Comparison of ENCODE assay signal across 8 cellular contexts in the genomic region with DNA sequence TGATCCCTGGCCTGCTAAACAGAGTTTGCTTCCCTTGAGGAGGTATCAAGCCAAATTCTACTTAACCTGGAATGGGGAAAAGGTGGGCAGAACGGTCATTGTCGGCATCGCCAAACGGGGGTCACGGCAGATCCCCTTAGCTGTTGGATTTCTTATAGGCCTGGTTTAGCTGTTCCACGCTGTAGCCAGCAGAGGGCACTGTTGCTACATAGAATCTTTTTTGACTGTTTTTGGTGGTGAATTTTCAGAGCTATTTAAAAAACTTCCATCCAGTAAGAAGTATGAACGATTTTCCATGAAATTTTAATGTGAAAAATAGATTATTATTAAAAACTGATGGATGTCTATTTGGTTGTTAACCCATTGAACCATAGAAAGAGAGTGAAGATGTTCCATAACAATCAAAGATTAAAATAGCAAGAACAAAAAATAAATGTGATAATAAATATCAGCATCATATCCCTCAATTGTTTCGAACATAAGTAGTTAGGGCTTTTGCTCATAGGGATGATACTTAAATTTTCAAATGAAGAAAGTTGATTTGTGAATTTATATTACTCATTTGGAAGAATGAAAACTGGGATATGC. TPM values are rescaled to one million over a fixed set of nuclear protein-coding genes. Genes with fewer than 3 reads are reported as not detected.
DNase-seq lines count a peak whose midpoint lies in the region; ATAC-seq lines count a peak whose summit lies in the region.

No MANE protein-coding gene starts in this region.

- peaks cover 3 to 6% of the 10 kb centered on the region in 2 donors for H3K27me3 Mint-ChIP-seq in CD4-positive, alpha-beta memory T cell
- H3K27me3 Mint-ChIP-seq in activated T-helper 2 cell treated with anti-CD3 and anti-CD28 coated beads, Interferon-gamma antibody, Interleukin-2, Interleukin-4, amounts not matched to agents 10 μg/mL and 5 μg/mL and 100 μg/mL, durations not matched to agents 14 hours and 24 hours and 36 hours (ENCODE audit: low read depth): peaks cover 12% of the 10 kb centered on the region

- no peaks in the 10 kb centered on the region for H3K9me3 ChIP-seq in CD4-positive, alpha-beta memory T cell (ENCODE audit: control insufficient read depth in 1 of 2, low read length in 2 of 2)

- peak; percentile 50 for ATAC-seq in GM18909 (IDR thresholded peaks at IDR 0.05; ENCODE audit: poor library complexity, unreplicated experiment)
- peak in 1 of 2 donors; percentile 42 for ATAC-seq in left cardiac atrium
- no peak for ATAC-seq in GM19463 (IDR thresholded peaks at IDR 0.05; ENCODE audit: unreplicated experiment)
- ATAC-seq in HG03457 (IDR thresholded peaks at IDR 0.05; ENCODE audit: unreplicated experiment): no peak

- DNase-seq in CD4-positive, alpha-beta memory T cell: peak in 4 of 5 donors; percentile 35 to 48 (median 38)
- DNase-seq in NCI-H345 (lab: John Stamatoyannopoulos, UW): peak; percentile 62
- peak; percentile 8 for DNase-seq in activated T-helper 2 cell treated with anti-CD3 and anti-CD28 coated beads, Interferon-gamma antibody, Interleukin-2, Interleukin-4, amounts not matched to agents 10 μg/mL and 5 μg/mL and 100 μg/mL, durations not matched to agents 14 hours and 24 hours and 36 hours (ENCODE audit: low spot score)
- DNase-seq in left cardiac atrium: peak; percentile 24
- DNase-seq in pulmonary artery endothelial cell (ENCODE audit: low read depth, low spot score): peak; percentile 19

- peaks cover 7 to 20% (median 12%) of the 10 kb centered on the region in 4 donors for H3K4me1 Mint-ChIP-seq in CD4-positive, alpha-beta memory T cell
- no peaks in the 10 kb centered on the region for H3K4me1 Mint-ChIP-seq in activated T-helper 2 cell treated with anti-CD3 and anti-CD28 coated beads, Interferon-gamma antibody, Interleukin-2, Interleukin-4, amounts not matched to agents 10 μg/mL and 5 μg/mL and 100 μg/mL, durations not matched to agents 14 hours and 24 hours and 36 hours (ENCODE audit: low read depth)

- intact Hi-C loops in CD4-positive, alpha-beta memory T cell (cut with micrococcal nuclease): loop anchor here (5.0 to 10.0 kb wide), 2 partner anchors 149 to 406 kb away; no protein-coding TSS in a partner anchor
- intact Hi-C loops in activated T-helper 2 cell treated with anti-CD3 and anti-CD28 coated beads, Interferon-gamma antibody, Interleukin-2, Interleukin-4, amounts not matched to agents 10 μg/mL and 5 μg/mL and 100 μg/mL, durations not matched to agents 14 hours and 24 hours and 36 hours (cut with micrococcal nuclease): loop anchor here (2.0 to 10.0 kb wide), 3 partner anchors 151 to 513 kb away; a partner anchor contains a TSS
- intact Hi-C loops in left cardiac atrium (cut with DNase I): no loop called here

- H3K4me1 ChIP-seq in CD4-positive, alpha-beta memory T cell (ENCODE audit: insufficient read depth, low read length): peaks cover 4% of the 10 kb centered on the region

- no peak overlapping the region for H3K4me3 ChIP-seq in CD4-positive, alpha-beta memory T cell (ENCODE audit: low read length in 2 of 2)

- H3K4me3 Mint-ChIP-seq in CD4-positive, alpha-beta memory T cell: peak overlapping the region in 6 of 8 donors; percentile 2 to 61 (median 36)
- H3K4me3 Mint-ChIP-seq in activated T-helper 2 cell treated with anti-CD3 and anti-CD28 coated beads, Interferon-gamma antibody, Interleukin-2, Interleukin-4, amounts not matched to agents 10 μg/mL and 5 μg/mL and 100 μg/mL, durations not matched to agents 14 hours and 24 hours and 36 hours (ENCODE audit: low read depth): no peak overlapping the region

- H3K27ac ChIP-seq in CD4-positive, alpha-beta memory T cell (ENCODE audit: low read depth, low read length): no peak overlapping the region

- H3K9me3 Mint-ChIP-seq in CD4-positive, alpha-beta memory T cell: no peaks in the 10 kb centered on the region
- H3K9me3 Mint-ChIP-seq in activated T-helper 2 cell treated with anti-CD3 and anti-CD28 coated beads, Interferon-gamma antibody, Interleukin-2, Interleukin-4, amounts not matched to agents 10 μg/mL and 5 μg/mL and 100 μg/mL, durations not matched to agents 14 hours and 24 hours and 36 hours: no peaks in the 10 kb centered on the region

- no peaks in the 10 kb centered on the region for H3K36me3 Mint-ChIP-seq in CD4-positive, alpha-beta memory T cell
- no peaks in the 10 kb centered on the region for H3K36me3 Mint-ChIP-seq in activated T-helper 2 cell treated with anti-CD3 and anti-CD28 coated beads, Interferon-gamma antibody, Interleukin-2, Interleukin-4, amounts not matched to agents 10 μg/mL and 5 μg/mL and 100 μg/mL, durations not matched to agents 14 hours and 24 hours and 36 hours (ENCODE audit: low read depth)

- H3K27ac Mint-ChIP-seq in CD4-positive, alpha-beta memory T cell: no peak overlapping the region
- H3K27ac Mint-ChIP-seq in activated T-helper 2 cell treated with anti-CD3 and anti-CD28 coated beads, Interferon-gamma antibody, Interleukin-2, Interleukin-4, amounts not matched to agents 10 μg/mL and 5 μg/mL and 100 μg/mL, durations not matched to agents 14 hours and 24 hours and 36 hours: no peak overlapping the region

- H3K36me3 ChIP-seq in CD4-positive, alpha-beta memory T cell (ENCODE audit: insufficient read depth, low read length): no peaks in the 10 kb centered on the region

- CTCF ChIA-PET in CD4-positive, alpha-beta memory T cell (lab: Charles Lee; ENCODE audit: partially characterized antibody): interaction anchor here (1.3 to 2.5 kb wide), 4 partner anchors 11 to 512 kb away, joined by 3 to 30 read pairs (median 6); no protein-coding TSS in a partner anchor

- H3K27me3 ChIP-seq in CD4-positive, alpha-beta memory T cell (ENCODE audit: insufficient read depth, low read length): no peaks in the 10 kb centered on the region

- POLR2A ChIA-PET in CD4-positive, alpha-beta memory T cell (lab: Charles Lee; ENCODE audit: partially characterized antibody): no interaction called here

RNA-seq across cellular contexts. Expression of a gene that starts 56.6 kb away (rescaled TPM):
- 10 to 100 TPM; 14.5 to 16.2 TPM for total RNA-seq in CD4-positive, alpha-beta memory T cell
- under 1 TPM in 1 of 2 donors, not detected in 1; 0.26 TPM for polyA plus RNA-seq in CD4-positive, alpha-beta memory T cell
- 3.1 and 3.3 TPM in 2 replicates for total RNA-seq in activated T-helper 2 cell treated with anti-CD3 and anti-CD28 coated beads, Interferon-gamma antibody, Interleukin-2, Interleukin-4, amounts not matched to agents 10 μg/mL and 5 μg/mL and 100 μg/mL, durations not matched to agents 14 hours and 24 hours and 36 hours
- total RNA-seq in left cardiac atrium (1,000 to 10,000 TPM in 1 of 2 donors, 100 to 1,000 TPM in 1; 513 to 1,057 TPM), pulmonary artery endothelial cell (0.46 and 0.59 TPM in 2 replicates)

Comparison
In these comparisons a context has a peak if more than half of its experiments do, and no peak if none do; other contexts are left out.
1. DNase-seq: peak in every context shown above with its lines; median percentile 62 in NCI-H345; 38 in CD4-positive, alpha-beta memory T cell; 24 in left cardiac atrium; 19 in pulmonary artery endothelial cell; 8 in activated T-helper 2 cell treated with anti-CD3 and anti-CD28 coated beads, Interferon-gamma antibody, Interleukin-2, Interleukin-4, amounts not matched to agents 10 μg/mL and 5 μg/mL and 100 μg/mL, durations not matched to agents 14 hours and 24 hours and 36 hours.
2. RNA of a gene that starts 56.6 kb away (total RNA-seq): 513 to 1,057 TPM in left cardiac atrium; 14.5 to 16.2 TPM in CD4-positive, alpha-beta memory T cell, 3.1 to 3.3 TPM in activated T-helper 2 cell treated with anti-CD3 and anti-CD28 coated beads, Interferon-gamma antibody, Interleukin-2, Interleukin-4, amounts not matched to agents 10 μg/mL and 5 μg/mL and 100 μg/mL, durations not matched to agents 14 hours and 24 hours and 36 hours and 0.46 to 0.59 TPM in pulmonary artery endothelial cell; every median in the first group is over 10 times any median in the second.
3. intact Hi-C loops: an anchor here in CD4-positive, alpha-beta memory T cell (5.0 to 10.0 kb wide) and activated T-helper 2 cell treated with anti-CD3 and anti-CD28 coated beads, Interferon-gamma antibody, Interleukin-2, Interleukin-4, amounts not matched to agents 10 μg/mL and 5 μg/mL and 100 μg/mL, durations not matched to agents 14 hours and 24 hours and 36 hours (2.0 to 10.0 kb wide); none called in left cardiac atrium.